24 cellular contexts compared by ENCODE assay signal in genomic region chr4:24118031-24118430, GRCh38.
"Had no signal": no experiment of that assay in that cellular context is flagged by ENCODE, and none has a peak within 500 bp of the region (broad histone marks: within the 10 kb centered on the region; RNA-seq: fewer than 3 reads in every experiment).

No MANE protein-coding gene starts in this region.

- H3K27me3 Mint-ChIP-seq: activated B cell treated with CpG ODN at 0.5 μM for 24 hours; activated CD4-positive, alpha-beta memory T cell treated with anti-CD3 and anti-CD28 coated beads for 36 hours; memory B cell; T-cell; type B pancreatic cell had no signal

- H3K27ac ChIP-seq: body of pancreas, coronary artery, gastrocnemius medialis, heart left ventricle, neutrophil, pancreas, skin epidermis had no signal

- H3K9me3 Mint-ChIP-seq: activated CD4-positive, alpha-beta memory T cell treated with anti-CD3 and anti-CD28 coated beads for 36 hours; type B pancreatic cell had no signal

- H3K36me3 Mint-ChIP-seq: activated CD4-positive, alpha-beta memory T cell treated with anti-CD3 and anti-CD28 coated beads for 36 hours; activated naive CD8-positive, alpha-beta T cell; immature natural killer cell; memory B cell; T-cell; type B pancreatic cell had no signal

- ATAC-seq: body of pancreas; gastrocnemius medialis; heart left ventricle; mucosa of descending colon; naive thymus-derived CD8-positive, alpha-beta T cell; pancreas; T-cell had no signal

- DNase-seq: activated B cell treated with CpG ODN at 0.5 μM for 24 hours; activated CD4-positive, alpha-beta memory T cell treated with anti-CD3 and anti-CD28 coated beads for 36 hours; activated CD4-positive, alpha-beta T cell treated with anti-CD3 and anti-CD28 coated beads for 4 hours; activated T-cell treated with anti-CD3 and anti-CD28 coated beads for 4 hours; amniotic stem cell; body of pancreas; central memory CD4-positive, alpha-beta T cell; erythroblast; gastrocnemius medialis; immature natural killer cell; kidney glomerular epithelial cell; mucosa of descending colon; naive thymus-derived CD8-positive, alpha-beta T cell; pancreas; stimulated activated CD4-positive, alpha-beta T cell treated with anti-CD3 and anti-CD28 coated beads, Interleukin-2, amount 100 ng/mL, for 48 hours; T-cell had no signal

- H3K36me3 ChIP-seq: gastrocnemius medialis, heart left ventricle, neutrophil, pancreas had no signal

- H3K27ac Mint-ChIP-seq: activated B cell treated with CpG ODN at 0.5 μM for 24 hours; activated CD4-positive, alpha-beta memory T cell treated with anti-CD3 and anti-CD28 coated beads for 36 hours; activated naive CD8-positive, alpha-beta T cell; immature natural killer cell; memory B cell; naive thymus-derived CD8-positive, alpha-beta T cell; stimulated activated naive CD8-positive, alpha-beta T cell treated with anti-CD3 and anti-CD28 coated beads, Interleukin-15, Interleukin-2, amounts not matched to agents 100 ng/mL and 50 ng/mL, for 24 hours; T-cell; type B pancreatic cell had no signal

- H3K4me1 Mint-ChIP-seq: activated B cell treated with CpG ODN at 0.5 μM for 24 hours; immature natural killer cell; memory B cell; naive thymus-derived CD8-positive, alpha-beta T cell; T-cell had no signal

- H3K9me3 ChIP-seq: body of pancreas, gastrocnemius medialis, heart left ventricle, mucosa of descending colon, neutrophil, pancreas had no signal

- H3K4me3 ChIP-seq: body of pancreas, coronary artery, gastrocnemius medialis, heart left ventricle, mucosa of descending colon, pancreas, skin epidermis had no signal

- H3K4me3 Mint-ChIP-seq: activated B cell treated with CpG ODN at 0.5 μM for 24 hours; activated CD4-positive, alpha-beta memory T cell treated with anti-CD3 and anti-CD28 coated beads for 36 hours; activated naive CD8-positive, alpha-beta T cell; immature natural killer cell; memory B cell; naive thymus-derived CD8-positive, alpha-beta T cell; stimulated activated naive CD8-positive, alpha-beta T cell treated with anti-CD3 and anti-CD28 coated beads, Interleukin-15, Interleukin-2, amounts not matched to agents 100 ng/mL and 50 ng/mL, for 24 hours; T-cell; type B pancreatic cell had no signal

- H3K27me3 ChIP-seq: body of pancreas, gastrocnemius medialis, heart left ventricle, neutrophil, pancreas had no signal

- H3K4me1 ChIP-seq: body of pancreas, pancreas had no signal
